Comparison of ENCODE assay signal across 8 cellular contexts in the genomic region with DNA sequence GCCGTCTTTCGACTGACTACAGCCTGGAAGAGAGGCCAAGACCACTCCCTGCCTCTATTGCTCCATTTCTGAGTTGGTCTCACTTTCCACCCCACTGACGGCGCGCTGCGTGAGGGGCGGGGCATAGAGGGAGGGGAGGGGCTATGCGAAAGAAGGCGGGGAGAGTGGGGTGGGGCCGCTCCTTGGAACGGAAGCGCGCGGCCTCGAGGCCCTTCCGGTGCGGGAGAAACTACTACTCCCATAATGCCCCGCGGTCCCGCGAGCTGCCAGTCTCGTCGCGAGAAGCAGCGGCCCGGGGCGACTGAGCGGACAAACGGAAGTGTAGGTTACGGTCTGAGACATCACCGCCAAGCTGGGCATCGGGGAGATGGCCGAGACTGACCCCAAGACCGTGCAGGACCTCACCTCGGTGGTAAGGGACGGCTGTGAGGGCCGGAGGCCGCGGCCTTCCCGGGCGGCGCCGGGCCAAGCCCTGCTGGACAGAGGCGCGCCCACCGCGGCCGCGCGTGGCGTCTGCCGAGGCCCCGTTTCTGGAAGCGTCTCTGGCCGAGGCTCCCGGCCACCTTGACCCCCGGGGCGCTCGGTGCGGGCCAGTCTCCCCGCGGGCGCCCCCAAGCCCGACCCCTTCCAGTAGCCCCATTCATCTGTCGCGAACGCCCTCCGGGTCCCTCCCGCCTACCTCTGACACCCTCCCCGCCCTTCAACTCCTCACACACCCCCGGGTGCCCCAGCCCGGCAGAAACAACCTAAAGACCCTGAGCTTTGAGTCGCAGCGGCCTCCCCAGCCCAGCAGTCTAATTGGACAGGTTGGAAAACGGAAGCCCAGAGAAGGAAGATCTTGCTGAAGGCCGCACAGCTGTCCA. TPM values are rescaled to one million over a fixed set of nuclear protein-coding genes. Genes with fewer than 3 reads are reported as not detected.
DNase-seq lines count a peak whose midpoint lies in the region; ATAC-seq, FAIRE-seq and TF ChIP-seq lines count a peak whose summit lies in the region.

Gene HSBP1, plus strand, starts transcription at position 269 of the 863 bp plus-strand sequence. Its CDS starts 99 bp downstream, at position 368.

- no peaks in the 10 kb centered on the region for H3K27me3 ChIP-seq in pancreas
- H3K27me3 ChIP-seq in tibial artery = no peaks in the 10 kb centered on the region

- peak within 1 kb of the TSS; percentile 89 for H3K27ac Mint-ChIP-seq in activated naive CD8-positive, alpha-beta T cell treated with anti-CD3 and anti-CD28 coated beads, Interleukin-2, amount 10 ng/mL, durations not matched to agents 7 days and 5 days

- H3K27me3 Mint-ChIP-seq in activated naive CD8-positive, alpha-beta T cell treated with anti-CD3 and anti-CD28 coated beads, Interleukin-2, amount 10 ng/mL, durations not matched to agents 7 days and 5 days = peaks cover 2% of the 10 kb centered on the region

- H3K4me3 ChIP-seq in GM12865 (ENCODE audit: low read depth, low read length) = peak within 1 kb of the TSS; percentile 89
- H3K4me3 ChIP-seq in pancreas = peak within 1 kb of the TSS; percentile 66 to 99 (median 82)
- peak within 1 kb of the TSS; percentile 98 to 100 for H3K4me3 ChIP-seq in tibial artery

- peak; percentile 92 for ATAC-seq in HG02642 (IDR thresholded peaks at IDR 0.05; ENCODE audit: poor library complexity, unreplicated experiment)
- peak; percentile 96 for ATAC-seq in activated naive CD8-positive, alpha-beta T cell treated with anti-CD3 and anti-CD28 coated beads, Interleukin-2, amount 10 ng/mL, durations not matched to agents 7 days and 5 days (ENCODE audit: low read depth)
- ATAC-seq in Right ventricle myocardium superior (ENCODE audit: poor library complexity) = peak; percentile 98
- ATAC-seq in pancreas = peak; percentile 98 to 99 (median 99)

- DNase-seq in GM12865 (ENCODE audit: low read depth) = peak; percentile 96
- peak; percentile 72 for DNase-seq in NCI-H1105 (lab: John Stamatoyannopoulos, UW)
- peak; percentile 81 to 89 for DNase-seq in SW 1271 (lab: John Stamatoyannopoulos, UW)
- DNase-seq in activated naive CD8-positive, alpha-beta T cell treated with anti-CD3 and anti-CD28 coated beads, Interleukin-2, amount 10 ng/mL, durations not matched to agents 7 days and 5 days = peak; percentile 92
- peak; percentile 98 for DNase-seq in Right ventricle myocardium superior
- DNase-seq in pancreas = peak; percentile 93 to 98 (median 94)
- DNase-seq in tibial artery = peak; percentile 94 to 95

- FAIRE-seq in pancreas (lab: Jason Lieb, UNC) = peak; percentile 39

- H3K4me1 Mint-ChIP-seq in activated naive CD8-positive, alpha-beta T cell treated with anti-CD3 and anti-CD28 coated beads, Interleukin-2, amount 10 ng/mL, durations not matched to agents 7 days and 5 days = peaks cover 33% of the 10 kb centered on the region

- peaks cover 4% of the 10 kb centered on the region for H3K9me3 Mint-ChIP-seq in activated naive CD8-positive, alpha-beta T cell treated with anti-CD3 and anti-CD28 coated beads, Interleukin-2, amount 10 ng/mL, durations not matched to agents 7 days and 5 days

- TF ChIP-seq CTCF in GM12865 (IDR thresholded peaks at IDR 0.05; ENCODE audit: insufficient read depth, low read depth, low read length, missing control alignments) (no peak), pancreas (IDR thresholded peaks at IDR 0.05) (no peak), tibial artery (IDR thresholded peaks at IDR 0.05) (no peak)

- H3K9me3 ChIP-seq in pancreas (no peaks in the 10 kb centered on the region), tibial artery (no peaks in the 10 kb centered on the region)

- peaks cover 0 to 16% (median 3%) of the 10 kb centered on the region in 3 donors for H3K4me1 ChIP-seq in pancreas
- H3K4me1 ChIP-seq in tibial artery = peaks cover 0 to 45% (median 28%) of the 10 kb centered on the region in 4 donors

- peaks cover 22% of the 10 kb centered on the region for H3K36me3 Mint-ChIP-seq in activated naive CD8-positive, alpha-beta T cell treated with anti-CD3 and anti-CD28 coated beads, Interleukin-2, amount 10 ng/mL, durations not matched to agents 7 days and 5 days

- intact Hi-C loops in Right ventricle myocardium superior (cut with DNase I) = no loop called here
- intact Hi-C loops in pancreas (cut with DNase I) = no loop called here
- intact Hi-C loops in tibial artery (cut with DNase I; ENCODE audit: low total_unique reads) = no loop called here

- 1% methylated on average over 68 to 76 of the region's 76 CpGs for WGBS in pancreas, 2 donors

- peak within 1 kb of the TSS; percentile 9 to 81 (median 55) for H3K27ac ChIP-seq in pancreas
- H3K27ac ChIP-seq in tibial artery = peak within 1 kb of the TSS; percentile 85 to 88

- peak within 1 kb of the TSS; percentile 98 for H3K4me3 Mint-ChIP-seq in activated naive CD8-positive, alpha-beta T cell treated with anti-CD3 and anti-CD28 coated beads, Interleukin-2, amount 10 ng/mL, durations not matched to agents 7 days and 5 days

- POLR2A ChIA-PET in activated naive CD8-positive, alpha-beta T cell treated with anti-CD3 and anti-CD28 coated beads, Interleukin-2, amount 10 ng/mL, durations not matched to agents 7 days and 5 days (lab: Charles Lee) = interaction anchor here (0.6 to 1.0 kb wide), 2 partner anchors 17 to 91 kb away, joined by 3 read pairs; no protein-coding TSS in a partner anchor

- H3K36me3 ChIP-seq in pancreas (no peaks in the 10 kb centered on the region), tibial artery (peaks cover 3 to 13% (median 3%) of the 10 kb centered on the region in 3 donors)

RNA-seq across cellular contexts. Expression of gene HSBP1, which starts in this region (rescaled TPM):
- 10 to 100 TPM; 56.4 to 63.2 TPM for total RNA-seq in activated naive CD8-positive, alpha-beta T cell treated with anti-CD3 and anti-CD28 coated beads, Interleukin-2, amount 10 ng/mL, durations not matched to agents 7 days and 5 days
- total RNA-seq in Right ventricle myocardium superior (175 TPM), pancreas (10 to 100 TPM; 21.3 to 53.7 (median 32.0) TPM)
- 10 to 100 TPM; 16.3 to 32.8 TPM for polyA plus RNA-seq in pancreas

Comparison
In these comparisons a context has a peak if more than half of its experiments do, and no peak if none do; other contexts are left out.
1. Peak in every context shown above with its lines: DNase-seq, ATAC-seq, H3K4me3 ChIP-seq and H3K27ac ChIP-seq.